ENCODE assay signal across 31 cellular contexts in genomic region chr4:41874873-41875272, GRCh38.
"Had no signal": no experiment of that assay in that cellular context is flagged by ENCODE, and none has a peak within 500 bp of the region (broad histone marks: within the 10 kb centered on the region; RNA-seq: fewer than 3 reads in every experiment).

No MANE protein-coding gene starts in this region.

- H3K9me3 Mint-ChIP-seq: naive thymus-derived CD8-positive, alpha-beta T cell; natural killer cell treated with Interleukin-12 subunit alpha and Interleukin-12 subunit beta and Interleukin-15 and Interleukin-18, amount 100 ng/mL, for 72 hours; nephron progenitor cell; stimulated activated memory B cell treated with anti-CD40 and anti-IgM and Interleukin-4, amounts not matched to agents 10 μg/mL and 1 μg/mL and 100 μg/mL, for 72 hours; stimulated activated naive CD8-positive, alpha-beta T cell treated with anti-CD3 and anti-CD28 coated beads, Interleukin-15, amount 100 ng/mL, for 72 hours had no signal

- H3K27ac Mint-ChIP-seq: naive thymus-derived CD8-positive, alpha-beta T cell; natural killer cell treated with Interleukin-12 subunit alpha and Interleukin-12 subunit beta and Interleukin-15 and Interleukin-18, amount 100 ng/mL, for 72 hours; nephron progenitor cell; neural progenitor cell; progenitor cell of endocrine pancreas; stimulated activated memory B cell treated with anti-CD40 and anti-IgM and Interleukin-4, amounts not matched to agents 10 μg/mL and 1 μg/mL and 100 μg/mL, for 72 hours; stimulated activated naive CD8-positive, alpha-beta T cell treated with anti-CD3 and anti-CD28 coated beads, Interleukin-15, amount 100 ng/mL, for 72 hours had no signal

- H3K9me3 ChIP-seq: ovary, psoas muscle, right lobe of liver, spleen, suprapubic skin, testis, tibial artery, transverse colon, upper lobe of left lung, vagina had no signal

- H3K4me3 ChIP-seq: neural progenitor cell, ovary, psoas muscle, right lobe of liver, skin epidermis, smooth muscle cell, spleen, suprapubic skin, testis, tibial artery, transverse colon, upper lobe of left lung, vagina had no signal

- H3K4me3 Mint-ChIP-seq: naive thymus-derived CD8-positive, alpha-beta T cell; natural killer cell treated with Interleukin-12 subunit alpha and Interleukin-12 subunit beta and Interleukin-15 and Interleukin-18, amount 100 ng/mL, for 72 hours; nephron progenitor cell; neural progenitor cell; stimulated activated memory B cell treated with anti-CD40 and anti-IgM and Interleukin-4, amounts not matched to agents 10 μg/mL and 1 μg/mL and 100 μg/mL, for 72 hours; stimulated activated naive CD8-positive, alpha-beta T cell treated with anti-CD3 and anti-CD28 coated beads, Interleukin-15, amount 100 ng/mL, for 72 hours had no signal

- DNase-seq: naive thymus-derived CD8-positive, alpha-beta T cell; nephron progenitor cell; occipital lobe; ovary; posterior cingulate gyrus; psoas muscle; right cardiac atrium; right lobe of liver; stimulated activated CD4-positive, alpha-beta T cell treated with anti-CD3 and anti-CD28 coated beads, Interleukin-12 subunit alpha, Interleukin-12 subunit beta, amount 100 ng/mL, for 4 hours; stimulated activated CD4-positive, alpha-beta T cell treated with anti-CD3 and anti-CD28 coated beads, Interleukin-1b, Interleukin-23, amount 100 ng/mL, for 48 hours; stimulated activated CD4-positive, alpha-beta T cell treated with anti-CD3 and anti-CD28 coated beads, Interleukin-4, amount 100 ng/mL, for 1 hour; stimulated activated CD4-positive, alpha-beta T cell treated with anti-CD3 and anti-CD28 coated beads, Interleukin-4, amount 100 ng/mL, for 4 hours; stimulated activated CD8-positive, alpha-beta memory T cell treated with anti-CD3 and anti-CD28 coated beads, Interleukin-4, amount 100 ng/mL, for 48 hours; stimulated activated naive CD4-positive, alpha-beta T cell; stimulated activated naive CD8-positive, alpha-beta T cell treated with anti-CD3 and anti-CD28 coated beads, Interleukin-15, amount 100 ng/mL, for 72 hours; stimulated activated naive CD8-positive, alpha-beta T cell treated with anti-CD3 and anti-CD28 coated beads, Interleukin-15, Interleukin-2, amounts not matched to agents 100 U/mL and 50 U/mL, for 24 hours; substantia nigra; testis; tibial artery; transverse colon; upper lobe of left lung had no signal

- H3K79me2 ChIP-seq: parathyroid adenoma had no signal

- H3K36me3 ChIP-seq: neural progenitor cell, ovary, right lobe of liver, spleen, suprapubic skin, tibial artery, transverse colon, upper lobe of left lung, vagina had no signal

- H2AFZ ChIP-seq: neural progenitor cell, parathyroid adenoma had no signal

- H3K4me2 ChIP-seq: neural progenitor cell, smooth muscle cell had no signal

- ATAC-seq: naive thymus-derived CD8-positive, alpha-beta T cell; natural killer cell treated with Interleukin-12 subunit alpha and Interleukin-12 subunit beta and Interleukin-15 and Interleukin-18, amount 100 ng/mL, for 72 hours; psoas muscle; right cardiac atrium; right lobe of liver; stimulated activated memory B cell treated with anti-CD40 and anti-IgM and Interleukin-4, amounts not matched to agents 10 μg/mL and 1 μg/mL and 100 μg/mL, for 72 hours; stimulated activated naive CD8-positive, alpha-beta T cell treated with anti-CD3 and anti-CD28 coated beads, Interleukin-15, amount 100 ng/mL, for 72 hours; stimulated activated naive CD8-positive, alpha-beta T cell treated with anti-CD3 and anti-CD28 coated beads, Interleukin-15, Interleukin-2, amounts not matched to agents 100 U/mL and 50 U/mL, for 24 hours had no signal

- H3K27ac ChIP-seq: neural progenitor cell, ovary, parathyroid adenoma, psoas muscle, right lobe of liver, skin epidermis, spleen, suprapubic skin, testis, tibial artery, transverse colon, upper lobe of left lung, vagina had no signal

- H3K36me3 Mint-ChIP-seq: naive thymus-derived CD8-positive, alpha-beta T cell; natural killer cell treated with Interleukin-12 subunit alpha and Interleukin-12 subunit beta and Interleukin-15 and Interleukin-18, amount 100 ng/mL, for 72 hours; stimulated activated memory B cell treated with anti-CD40 and anti-IgM and Interleukin-4, amounts not matched to agents 10 μg/mL and 1 μg/mL and 100 μg/mL, for 72 hours had no signal

- H3K4me1 ChIP-seq: parathyroid adenoma, testis, transverse colon had no signal

- H3K27me3 ChIP-seq: ovary, right lobe of liver, testis, vagina had no signal

- H3K9ac ChIP-seq: neural progenitor cell, parathyroid adenoma had no signal
